Comparison of ENCODE assay signal across 1 cellular context in the genomic region with DNA sequence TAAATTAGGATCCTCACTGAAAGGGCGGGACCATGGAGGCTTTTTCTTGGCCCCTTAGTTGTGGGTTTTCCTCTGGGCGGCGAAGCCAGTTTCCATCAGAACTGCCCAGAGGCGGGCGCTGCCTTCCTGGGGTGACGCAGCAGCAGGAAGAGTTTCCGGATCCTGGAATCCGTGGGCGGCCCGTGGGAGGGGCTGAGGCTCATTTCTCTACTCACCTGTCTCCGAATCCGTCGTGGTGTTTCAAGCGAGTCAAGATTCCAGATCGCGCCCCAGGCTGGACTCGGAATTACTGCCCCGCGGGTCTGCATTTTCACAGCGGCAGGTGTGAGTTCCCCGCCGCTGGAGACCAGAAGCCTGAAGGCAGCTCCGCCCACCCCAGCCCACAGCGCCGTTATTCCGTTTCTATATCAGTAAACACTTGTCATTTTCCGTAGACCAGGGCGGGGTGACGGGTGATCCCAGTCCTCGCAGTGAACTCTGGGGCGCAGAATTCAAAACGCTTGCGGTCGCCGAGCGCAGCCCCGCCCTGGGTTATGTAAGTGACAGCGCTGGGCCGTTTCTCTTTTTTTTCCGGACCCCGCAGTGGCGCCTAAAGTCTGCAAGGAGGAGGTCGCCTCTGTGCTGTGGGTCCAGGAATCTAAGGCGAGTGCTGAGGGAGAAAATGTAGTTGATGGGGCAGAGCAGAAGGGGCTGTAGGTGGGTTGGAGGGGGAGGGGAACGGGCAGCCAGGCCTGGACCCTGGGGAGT.
TF ChIP-seq lines count a peak whose summit lies in the region.

No MANE protein-coding gene starts in this region.

TF ChIP-seq in HepG2, 621 proteins besides CTCF, POLR2A, EP300 and RAD21 (continued from another document and continues in another):
- TF ChIP-seq, protein P1, sequence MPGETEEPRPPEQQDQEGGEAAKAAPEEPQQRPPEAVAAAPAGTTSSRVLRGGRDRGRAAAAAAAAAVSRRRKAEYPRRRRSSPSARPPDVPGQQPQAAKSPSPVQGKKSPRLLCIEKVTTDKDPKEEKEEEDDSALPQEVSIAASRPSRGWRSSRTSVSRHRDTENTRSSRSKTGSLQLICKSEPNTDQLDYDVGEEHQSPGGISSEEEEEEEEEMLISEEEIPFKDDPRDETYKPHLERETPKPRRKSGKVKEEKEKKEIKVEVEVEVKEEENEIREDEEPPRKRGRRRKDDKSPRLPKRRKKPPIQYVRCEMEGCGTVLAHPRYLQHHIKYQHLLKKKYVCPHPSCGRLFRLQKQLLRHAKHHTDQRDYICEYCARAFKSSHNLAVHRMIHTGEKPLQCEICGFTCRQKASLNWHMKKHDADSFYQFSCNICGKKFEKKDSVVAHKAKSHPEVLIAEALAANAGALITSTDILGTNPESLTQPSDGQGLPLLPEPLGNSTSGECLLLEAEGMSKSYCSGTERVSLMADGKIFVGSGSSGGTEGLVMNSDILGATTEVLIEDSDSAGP (CRISPR knock-in tag; IDR thresholded peaks at IDR 0.05; ENCODE audit: borderline replicate concordance): peak; percentile 40; the same call in 1 of the 2 replicates
- TF ChIP-seq HOXA7 (CRISPR knock-in tag; IDR thresholded peaks at IDR 0.05) (no peak), ZNF234 (CRISPR knock-in tag; conservative IDR thresholded peaks at IDR 0.05) (no peak), GABPB1 (CRISPR knock-in tag; IDR thresholded peaks at IDR 0.05) (peak; percentile 78), HNRNPK (IDR thresholded peaks at IDR 0.05; ENCODE audit: low read depth, low read length, poor library complexity, severe bottlenecking) (no peak), CBX2 (IDR thresholded peaks at IDR 0.05; ENCODE audit: low read depth, low read length) (no peak), CBX2 (CRISPR knock-in tag; IDR thresholded peaks at IDR 0.05; ENCODE audit: low read depth) (no peak), NFIB (CRISPR knock-in tag; IDR thresholded peaks at IDR 0.05; ENCODE audit: borderline replicate concordance) (no peak), ZNF101 (CRISPR knock-in tag; IDR thresholded peaks at IDR 0.05; ENCODE audit: borderline replicate concordance, low read depth) (0 out of 2 replicates have a peak, but pooled peaks have one; percentile 9), ZNF782 (CRISPR knock-in tag; IDR thresholded peaks at IDR 0.05; ENCODE audit: borderline replicate concordance) (no peak), ZNF329 (CRISPR knock-in tag; IDR thresholded peaks at IDR 0.05; ENCODE audit: low read depth) (0 out of 2 replicates have a peak, but pooled peaks have one; percentile 23), ZNF816 (CRISPR knock-in tag; IDR thresholded peaks at IDR 0.05; ENCODE audit: borderline replicate concordance) (0 out of 2 replicates have a peak, but pooled peaks have one; percentile 27), HMG20B (CRISPR knock-in tag; conservative IDR thresholded peaks at IDR 0.05) (no peak), ZNF468 (CRISPR knock-in tag; IDR thresholded peaks at IDR 0.05) (no peak), CEBPB (IDR thresholded peaks at IDR 0.05; ENCODE audit: borderline replicate concordance, low read depth, low read length) (no peak), ZNF792 (CRISPR knock-in tag; IDR thresholded peaks at IDR 0.05) (no peak), SALL2 (CRISPR knock-in tag; IDR thresholded peaks at IDR 0.05) (no peak), TOPORS (CRISPR knock-in tag; IDR thresholded peaks at IDR 0.05) (0 out of 2 replicates have a peak, but pooled peaks have one; percentile 23), ZNF781 (CRISPR knock-in tag; IDR thresholded peaks at IDR 0.05; ENCODE audit: borderline replicate concordance, not compliant biosample characterization) (peak; percentile 66), ZNF550 (CRISPR knock-in tag; IDR thresholded peaks at IDR 0.05; ENCODE audit: borderline replicate concordance) (no peak), ZNF30 (CRISPR knock-in tag; IDR thresholded peaks at IDR 0.05) (no peak), ZEB1 (IDR thresholded peaks at IDR 0.05; ENCODE audit: insufficient replicate concordance, low read depth) (peak; percentile 81), FOXC1 (CRISPR knock-in tag; IDR thresholded peaks at IDR 0.05; ENCODE audit: borderline replicate concordance) (no peak), ELF1 (CRISPR knock-in tag; IDR thresholded peaks at IDR 0.05) (peak; percentile 64; the same call in 1 of the 2 replicates), ZNF552 (CRISPR knock-in tag; IDR thresholded peaks at IDR 0.05; ENCODE audit: borderline replicate concordance) (no peak), ZNF556 (CRISPR knock-in tag; IDR thresholded peaks at IDR 0.05; ENCODE audit: borderline replicate concordance) (no peak), ZNF230 (CRISPR knock-in tag; IDR thresholded peaks at IDR 0.05) (0 out of 2 replicates have a peak, but pooled peaks have one; percentile 67), GPN1 (CRISPR knock-in tag; IDR thresholded peaks at IDR 0.05; ENCODE audit: borderline replicate concordance) (no peak), FOXJ3 (CRISPR knock-in tag; IDR thresholded peaks at IDR 0.05; ENCODE audit: borderline replicate concordance) (no peak), SCMH1 (CRISPR knock-in tag; IDR thresholded peaks at IDR 0.05; ENCODE audit: borderline replicate concordance) (no peak), MTA3 (CRISPR knock-in tag; IDR thresholded peaks at IDR 0.05) (no peak), ETV6 (CRISPR knock-in tag; conservative IDR thresholded peaks at IDR 0.05) (no peak)
- TF ChIP-seq, protein P2, sequence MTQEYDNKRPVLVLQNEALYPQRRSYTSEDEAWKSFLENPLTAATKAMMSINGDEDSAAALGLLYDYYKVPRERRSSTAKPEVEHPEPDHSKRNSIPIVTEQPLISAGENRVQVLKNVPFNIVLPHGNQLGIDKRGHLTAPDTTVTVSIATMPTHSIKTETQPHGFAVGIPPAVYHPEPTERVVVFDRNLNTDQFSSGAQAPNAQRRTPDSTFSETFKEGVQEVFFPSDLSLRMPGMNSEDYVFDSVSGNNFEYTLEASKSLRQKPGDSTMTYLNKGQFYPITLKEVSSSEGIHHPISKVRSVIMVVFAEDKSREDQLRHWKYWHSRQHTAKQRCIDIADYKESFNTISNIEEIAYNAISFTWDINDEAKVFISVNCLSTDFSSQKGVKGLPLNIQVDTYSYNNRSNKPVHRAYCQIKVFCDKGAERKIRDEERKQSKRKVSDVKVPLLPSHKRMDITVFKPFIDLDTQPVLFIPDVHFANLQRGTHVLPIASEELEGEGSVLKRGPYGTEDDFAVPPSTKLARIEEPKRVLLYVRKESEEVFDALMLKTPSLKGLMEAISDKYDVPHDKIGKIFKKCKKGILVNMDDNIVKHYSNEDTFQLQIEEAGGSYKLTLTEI (CRISPR knock-in tag; conservative IDR thresholded peaks at IDR 0.05): no peak
- TF ChIP-seq, protein P3, sequence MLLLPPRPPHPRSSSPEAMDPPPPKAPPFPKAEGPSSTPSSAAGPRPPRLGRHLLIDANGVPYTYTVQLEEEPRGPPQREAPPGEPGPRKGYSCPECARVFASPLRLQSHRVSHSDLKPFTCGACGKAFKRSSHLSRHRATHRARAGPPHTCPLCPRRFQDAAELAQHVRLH (CRISPR knock-in tag; IDR thresholded peaks at IDR 0.05; ENCODE audit: borderline replicate concordance, low read depth): peak; percentile 13; the same call in 1 of the 2 replicates
- TF ChIP-seq, protein P4, sequence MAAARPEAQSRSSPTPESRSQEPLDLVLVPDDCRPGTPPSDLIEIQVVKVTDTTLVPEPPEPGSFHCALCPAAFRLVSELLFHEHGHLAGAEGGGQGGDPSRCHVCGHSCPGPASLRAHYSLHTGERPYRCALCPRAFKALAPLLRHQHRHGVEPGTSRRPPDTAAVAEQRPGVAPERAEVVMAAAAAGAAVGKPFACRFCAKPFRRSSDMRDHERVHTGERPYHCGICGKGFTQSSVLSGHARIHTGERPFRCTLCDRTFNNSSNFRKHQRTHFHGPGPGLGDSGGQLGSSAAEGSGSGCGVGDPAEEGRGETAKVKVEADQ (CRISPR knock-in tag; IDR thresholded peaks at IDR 0.05; ENCODE audit: borderline replicate concordance): no peak
- TF ChIP-seq, protein P5, sequence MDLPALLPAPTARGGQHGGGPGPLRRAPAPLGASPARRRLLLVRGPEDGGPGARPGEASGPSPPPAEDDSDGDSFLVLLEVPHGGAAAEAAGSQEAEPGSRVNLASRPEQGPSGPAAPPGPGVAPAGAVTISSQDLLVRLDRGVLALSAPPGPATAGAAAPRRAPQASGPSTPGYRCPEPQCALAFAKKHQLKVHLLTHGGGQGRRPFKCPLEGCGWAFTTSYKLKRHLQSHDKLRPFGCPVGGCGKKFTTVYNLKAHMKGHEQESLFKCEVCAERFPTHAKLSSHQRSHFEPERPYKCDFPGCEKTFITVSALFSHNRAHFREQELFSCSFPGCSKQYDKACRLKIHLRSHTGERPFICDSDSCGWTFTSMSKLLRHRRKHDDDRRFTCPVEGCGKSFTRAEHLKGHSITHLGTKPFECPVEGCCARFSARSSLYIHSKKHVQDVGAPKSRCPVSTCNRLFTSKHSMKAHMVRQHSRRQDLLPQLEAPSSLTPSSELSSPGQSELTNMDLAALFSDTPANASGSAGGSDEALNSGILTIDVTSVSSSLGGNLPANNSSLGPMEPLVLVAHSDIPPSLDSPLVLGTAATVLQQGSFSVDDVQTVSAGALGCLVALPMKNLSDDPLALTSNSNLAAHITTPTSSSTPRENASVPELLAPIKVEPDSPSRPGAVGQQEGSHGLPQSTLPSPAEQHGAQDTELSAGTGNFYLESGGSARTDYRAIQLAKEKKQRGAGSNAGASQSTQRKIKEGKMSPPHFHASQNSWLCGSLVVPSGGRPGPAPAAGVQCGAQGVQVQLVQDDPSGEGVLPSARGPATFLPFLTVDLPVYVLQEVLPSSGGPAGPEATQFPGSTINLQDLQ (CRISPR knock-in tag; IDR thresholded peaks at IDR 0.05): no peak; the same call in 1 of the 2 replicates
- TF ChIP-seq, protein P6, sequence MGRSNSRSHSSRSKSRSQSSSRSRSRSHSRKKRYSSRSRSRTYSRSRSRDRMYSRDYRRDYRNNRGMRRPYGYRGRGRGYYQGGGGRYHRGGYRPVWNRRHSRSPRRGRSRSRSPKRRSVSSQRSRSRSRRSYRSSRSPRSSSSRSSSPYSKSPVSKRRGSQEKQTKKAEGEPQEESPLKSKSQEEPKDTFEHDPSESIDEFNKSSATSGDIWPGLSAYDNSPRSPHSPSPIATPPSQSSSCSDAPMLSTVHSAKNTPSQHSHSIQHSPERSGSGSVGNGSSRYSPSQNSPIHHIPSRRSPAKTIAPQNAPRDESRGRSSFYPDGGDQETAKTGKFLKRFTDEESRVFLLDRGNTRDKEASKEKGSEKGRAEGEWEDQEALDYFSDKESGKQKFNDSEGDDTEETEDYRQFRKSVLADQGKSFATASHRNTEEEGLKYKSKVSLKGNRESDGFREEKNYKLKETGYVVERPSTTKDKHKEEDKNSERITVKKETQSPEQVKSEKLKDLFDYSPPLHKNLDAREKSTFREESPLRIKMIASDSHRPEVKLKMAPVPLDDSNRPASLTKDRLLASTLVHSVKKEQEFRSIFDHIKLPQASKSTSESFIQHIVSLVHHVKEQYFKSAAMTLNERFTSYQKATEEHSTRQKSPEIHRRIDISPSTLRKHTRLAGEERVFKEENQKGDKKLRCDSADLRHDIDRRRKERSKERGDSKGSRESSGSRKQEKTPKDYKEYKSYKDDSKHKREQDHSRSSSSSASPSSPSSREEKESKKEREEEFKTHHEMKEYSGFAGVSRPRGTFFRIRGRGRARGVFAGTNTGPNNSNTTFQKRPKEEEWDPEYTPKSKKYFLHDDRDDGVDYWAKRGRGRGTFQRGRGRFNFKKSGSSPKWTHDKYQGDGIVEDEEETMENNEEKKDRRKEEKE (IDR thresholded peaks at IDR 0.05): no peak
- TF ChIP-seq, protein P7, sequence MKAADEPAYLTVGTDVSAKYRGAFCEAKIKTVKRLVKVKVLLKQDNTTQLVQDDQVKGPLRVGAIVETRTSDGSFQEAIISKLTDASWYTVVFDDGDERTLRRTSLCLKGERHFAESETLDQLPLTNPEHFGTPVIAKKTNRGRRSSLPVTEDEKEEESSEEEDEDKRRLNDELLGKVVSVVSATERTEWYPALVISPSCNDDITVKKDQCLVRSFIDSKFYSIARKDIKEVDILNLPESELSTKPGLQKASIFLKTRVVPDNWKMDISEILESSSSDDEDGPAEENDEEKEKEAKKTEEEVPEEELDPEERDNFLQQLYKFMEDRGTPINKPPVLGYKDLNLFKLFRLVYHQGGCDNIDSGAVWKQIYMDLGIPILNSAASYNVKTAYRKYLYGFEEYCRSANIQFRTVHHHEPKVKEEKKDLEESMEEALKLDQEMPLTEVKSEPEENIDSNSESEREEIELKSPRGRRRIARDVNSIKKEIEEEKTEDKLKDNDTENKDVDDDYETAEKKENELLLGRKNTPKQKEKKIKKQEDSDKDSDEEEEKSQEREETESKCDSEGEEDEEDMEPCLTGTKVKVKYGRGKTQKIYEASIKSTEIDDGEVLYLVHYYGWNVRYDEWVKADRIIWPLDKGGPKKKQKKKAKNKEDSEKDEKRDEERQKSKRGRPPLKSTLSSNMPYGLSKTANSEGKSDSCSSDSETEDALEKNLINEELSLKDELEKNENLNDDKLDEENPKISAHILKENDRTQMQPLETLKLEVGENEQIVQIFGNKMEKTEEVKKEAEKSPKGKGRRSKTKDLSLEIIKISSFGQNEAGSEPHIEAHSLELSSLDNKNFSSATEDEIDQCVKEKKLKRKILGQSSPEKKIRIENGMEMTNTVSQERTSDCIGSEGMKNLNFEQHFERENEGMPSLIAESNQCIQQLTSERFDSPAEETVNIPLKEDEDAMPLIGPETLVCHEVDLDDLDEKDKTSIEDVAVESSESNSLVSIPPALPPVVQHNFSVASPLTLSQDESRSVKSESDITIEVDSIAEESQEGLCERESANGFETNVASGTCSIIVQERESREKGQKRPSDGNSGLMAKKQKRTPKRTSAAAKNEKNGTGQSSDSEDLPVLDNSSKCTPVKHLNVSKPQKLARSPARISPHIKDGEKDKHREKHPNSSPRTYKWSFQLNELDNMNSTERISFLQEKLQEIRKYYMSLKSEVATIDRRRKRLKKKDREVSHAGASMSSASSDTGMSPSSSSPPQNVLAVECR (CRISPR knock-in tag; IDR thresholded peaks at IDR 0.05; ENCODE audit: borderline replicate concordance): peak; percentile 81; the same call in 1 of the 2 replicates
- TF ChIP-seq, protein P8, sequence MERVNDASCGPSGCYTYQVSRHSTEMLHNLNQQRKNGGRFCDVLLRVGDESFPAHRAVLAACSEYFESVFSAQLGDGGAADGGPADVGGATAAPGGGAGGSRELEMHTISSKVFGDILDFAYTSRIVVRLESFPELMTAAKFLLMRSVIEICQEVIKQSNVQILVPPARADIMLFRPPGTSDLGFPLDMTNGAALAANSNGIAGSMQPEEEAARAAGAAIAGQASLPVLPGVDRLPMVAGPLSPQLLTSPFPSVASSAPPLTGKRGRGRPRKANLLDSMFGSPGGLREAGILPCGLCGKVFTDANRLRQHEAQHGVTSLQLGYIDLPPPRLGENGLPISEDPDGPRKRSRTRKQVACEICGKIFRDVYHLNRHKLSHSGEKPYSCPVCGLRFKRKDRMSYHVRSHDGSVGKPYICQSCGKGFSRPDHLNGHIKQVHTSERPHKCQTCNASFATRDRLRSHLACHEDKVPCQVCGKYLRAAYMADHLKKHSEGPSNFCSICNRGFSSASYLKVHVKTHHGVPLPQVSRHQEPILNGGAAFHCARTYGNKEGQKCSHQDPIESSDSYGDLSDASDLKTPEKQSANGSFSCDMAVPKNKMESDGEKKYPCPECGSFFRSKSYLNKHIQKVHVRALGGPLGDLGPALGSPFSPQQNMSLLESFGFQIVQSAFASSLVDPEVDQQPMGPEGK (CRISPR knock-in tag; IDR thresholded peaks at IDR 0.05): 0 out of 2 replicates have a peak, but pooled peaks have one; percentile 20
